In the genomic region with DNA sequence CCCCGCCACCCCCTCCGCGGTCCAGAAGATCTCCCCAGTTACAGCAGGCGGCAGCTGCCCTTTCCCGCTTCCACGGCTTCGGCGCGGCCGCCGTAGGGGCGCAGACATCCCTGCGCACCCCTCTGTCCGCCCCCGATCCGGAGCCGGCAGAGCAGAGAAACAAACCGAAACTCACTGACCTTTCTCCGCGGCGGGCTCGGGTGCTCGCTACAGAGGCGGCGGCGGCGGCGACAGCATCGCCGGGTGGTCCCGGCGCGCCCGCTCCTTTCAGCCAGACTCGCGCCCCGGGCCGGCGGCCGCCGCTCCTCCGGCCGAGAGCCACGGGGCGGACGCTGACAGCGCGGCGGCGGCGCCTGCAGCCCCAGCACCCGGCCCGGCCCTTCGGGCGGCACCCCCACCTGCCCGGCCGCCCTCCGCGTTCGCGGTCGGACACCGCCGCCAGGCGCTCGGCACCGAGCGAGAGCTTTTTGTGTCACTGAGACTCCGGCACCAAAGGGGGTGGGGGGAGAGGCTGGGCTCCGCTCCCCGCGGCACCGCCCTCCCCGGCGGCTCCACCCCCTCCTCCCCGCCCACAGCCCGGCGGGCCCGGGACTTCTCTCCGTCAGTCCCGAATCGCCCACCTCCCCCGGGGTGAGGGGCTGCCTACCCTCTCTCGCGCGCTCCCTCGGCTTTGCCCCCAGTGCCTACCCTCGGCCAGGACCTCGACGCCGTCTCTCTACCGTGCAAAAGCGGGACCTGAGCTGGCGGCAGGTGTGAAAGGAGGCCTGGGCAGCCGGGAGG, we compare ENCODE assay signal across 1 cellular context.
TF ChIP-seq lines count a peak whose summit lies in the region.

No MANE protein-coding gene starts in this region.

TF ChIP-seq in H1, 55 proteins besides CTCF, POLR2A, EP300 and RAD21:
- TF ChIP-seq KDM1A (IDR thresholded peaks at IDR 0.05; ENCODE audit: borderline replicate concordance, low read length) (no peak), EZH2 (IDR thresholded peaks at IDR 0.05; ENCODE audit: low read depth, low read length, severe bottlenecking) (peak; percentile 5), TAF7 (optimal IDR thresholded peaks at IDR 0.05; ENCODE audit: borderline replicate concordance, low read depth, low read length) (no peak), SP4 (IDR thresholded peaks at IDR 0.05; ENCODE audit: low read length) (no peak), FOSL1 (IDR thresholded peaks at IDR 0.05; ENCODE audit: insufficient read depth, low read depth, low read length) (no peak), SIX5 (IDR thresholded peaks at IDR 0.05; ENCODE audit: low read depth, low read length) (no peak), RXRA (IDR thresholded peaks at IDR 0.05; ENCODE audit: insufficient read depth, low read depth, low read length) (no peak), CBX5 (IDR thresholded peaks at IDR 0.05; ENCODE audit: low read depth, low read length) (no peak), KDM4A (IDR thresholded peaks at IDR 0.05; ENCODE audit: low read depth, low read length, severe bottlenecking) (peak; percentile 45), RNF2 (IDR thresholded peaks at IDR 0.05; ENCODE audit: borderline replicate concordance, low read depth, low read length, missing control alignments, poor library complexity, severe bottlenecking) (peak; percentile 16), SRF (IDR thresholded peaks at IDR 0.05; ENCODE audit: low read depth, low read length) (no peak), ASH2L (IDR thresholded peaks at IDR 0.05; ENCODE audit: low read length) (peak; percentile 30), SUZ12 (IDR thresholded peaks at IDR 0.05; ENCODE audit: low read length) (peak; percentile 8; the same call in 1 of the 2 replicates)
- TF ChIP-seq, protein P1, sequence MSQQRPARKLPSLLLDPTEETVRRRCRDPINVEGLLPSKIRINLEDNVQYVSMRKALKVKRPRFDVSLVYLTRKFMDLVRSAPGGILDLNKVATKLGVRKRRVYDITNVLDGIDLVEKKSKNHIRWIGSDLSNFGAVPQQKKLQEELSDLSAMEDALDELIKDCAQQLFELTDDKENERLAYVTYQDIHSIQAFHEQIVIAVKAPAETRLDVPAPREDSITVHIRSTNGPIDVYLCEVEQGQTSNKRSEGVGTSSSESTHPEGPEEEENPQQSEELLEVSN (IDR thresholded peaks at IDR 0.05) = peak; percentile 81
- TF ChIP-seq, protein P2, sequence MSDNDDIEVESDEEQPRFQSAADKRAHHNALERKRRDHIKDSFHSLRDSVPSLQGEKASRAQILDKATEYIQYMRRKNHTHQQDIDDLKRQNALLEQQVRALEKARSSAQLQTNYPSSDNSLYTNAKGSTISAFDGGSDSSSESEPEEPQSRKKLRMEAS (IDR thresholded peaks at IDR 0.05) = peak; percentile 78
